ENCODE assay signal across 16 cellular contexts in genomic region chr2:85276571-85277121, GRCh38. TPM values are rescaled to one million over a fixed set of nuclear protein-coding genes. Genes with fewer than 3 reads are reported as not detected.
DNase-seq lines count a peak whose midpoint lies in the region; ATAC-seq and TF ChIP-seq lines count a peak whose summit lies in the region.
"Had no signal": no experiment of that assay in that cellular context is flagged by ENCODE, and none has a peak within 500 bp of the region (broad histone marks: within the 10 kb centered on the region; RNA-seq: fewer than 3 reads in every experiment).

No MANE protein-coding gene starts in this region.

- no peaks in the 10 kb centered on the region for H3K36me3 ChIP-seq in RWPE2 (ENCODE audit: low read depth)
- no peaks in the 10 kb centered on the region for H3K36me3 ChIP-seq in thyroid gland
- H3K36me3 ChIP-seq: BLaER1 treated with 17β-estradiol and CSF1 and Interleukin-3, amounts not matched to agents 10 nM and 100 nM had no signal

- intact Hi-C loops in Right ventricle myocardium inferior (cut with DNase I), result loop anchor here (5.0 kb wide), 1 partner anchor 34 kb away; no protein-coding TSS in a partner anchor
- intact Hi-C loops in thyroid gland (cut with DNase I), result no loop called here

- H3K27ac Mint-ChIP-seq in neural crest cell (ENCODE audit: unreplicated experiment), result peak overlapping the region; percentile 58
- no peak overlapping the region for H3K27ac Mint-ChIP-seq in activated naive CD4-positive, alpha-beta T cell treated with anti-CD3 and anti-CD28 coated beads, Interleukin-2, amount 50 U/mL, for 72 hours
- H3K27ac Mint-ChIP-seq in activated T-cell treated with anti-CD3 and anti-CD28 coated beads, Interleukin-2, amount 50 U/mL, for 24 hours, result no peak overlapping the region
- H3K27ac Mint-ChIP-seq: activated naive CD8-positive, alpha-beta T cell treated with anti-CD3 and anti-CD28 coated beads for 36 hours; naive thymus-derived CD4-positive, alpha-beta T cell had no signal

- no peaks in the 10 kb centered on the region for H3K27me3 Mint-ChIP-seq in neural crest cell (ENCODE audit: low read depth)
- H3K27me3 Mint-ChIP-seq in activated T-cell treated with anti-CD3 and anti-CD28 coated beads, Interleukin-2, amount 50 U/mL, for 24 hours, result peaks cover 3% of the 10 kb centered on the region
- H3K27me3 Mint-ChIP-seq: activated naive CD8-positive, alpha-beta T cell treated with anti-CD3 and anti-CD28 coated beads for 36 hours had no signal

- no peak for TF ChIP-seq POLR2A in thyroid gland (IDR thresholded peaks at IDR 0.05)

- no peak overlapping the region for H3K4me3 Mint-ChIP-seq in neural crest cell
- H3K4me3 Mint-ChIP-seq in activated T-cell treated with anti-CD3 and anti-CD28 coated beads, Interleukin-2, amount 50 U/mL, for 24 hours, result no peak overlapping the region
- H3K4me3 Mint-ChIP-seq: activated naive CD8-positive, alpha-beta T cell treated with anti-CD3 and anti-CD28 coated beads for 36 hours; naive thymus-derived CD4-positive, alpha-beta T cell had no signal

- ATAC-seq in RWPE2 (ENCODE audit: low read depth), result no peak
- ATAC-seq in Right ventricle myocardium inferior, result peak; percentile 38
- ATAC-seq in activated naive CD4-positive, alpha-beta T cell treated with anti-CD3 and anti-CD28 coated beads, Interleukin-2, amount 50 U/mL, for 72 hours, result no peak
- ATAC-seq in GM18907 (IDR thresholded peaks at IDR 0.05; ENCODE audit: unreplicated experiment), result no peak
- ATAC-seq: naive thymus-derived CD4-positive, alpha-beta T cell had no signal

- TF ChIP-seq CTCF in RWPE2 (IDR thresholded peaks at IDR 0.05; ENCODE audit: poor library complexity, severe bottlenecking), result no peak
- TF ChIP-seq CTCF in neural crest cell (conservative IDR thresholded peaks at IDR 0.05), result no peak
- no peak for TF ChIP-seq CTCF in thyroid gland (IDR thresholded peaks at IDR 0.05)

- H3K27me3 ChIP-seq in RWPE2 (ENCODE audit: insufficient read depth, poor library complexity, severe bottlenecking), result no peaks in the 10 kb centered on the region
- H3K27me3 ChIP-seq in thyroid gland, result no peaks in the 10 kb centered on the region
- H3K27me3 ChIP-seq: BLaER1 treated with 17β-estradiol and CSF1 and Interleukin-3, amounts not matched to agents 10 nM and 100 nM had no signal

- no peak for DNase-seq in RWPE2 (ENCODE audit: low spot score)
- DNase-seq in Right ventricle myocardium inferior (ENCODE audit: missing footprints), result no peak
- DNase-seq in neural crest cell (ENCODE audit: low read depth, low spot score), result no peak
- no peak for DNase-seq in thyroid gland
- no peak for DNase-seq in activated naive CD4-positive, alpha-beta T cell treated with anti-CD3 and anti-CD28 coated beads, Interleukin-2, amount 50 U/mL, for 72 hours (ENCODE audit: low spot score in 2 of 2)
- DNase-seq in SW480 (ENCODE audit: low spot score), result no peak
- no peak for DNase-seq in activated T-cell treated with anti-CD3 and anti-CD28 coated beads, Interleukin-2, amount 50 U/mL, for 24 hours
- DNase-seq: activated naive CD8-positive, alpha-beta T cell treated with anti-CD3 and anti-CD28 coated beads for 36 hours; KG1; naive thymus-derived CD4-positive, alpha-beta T cell; NCI-H1694; NCI-H69; SHP77; stimulated activated CD4-positive, alpha-beta T cell treated with anti-CD3 and anti-CD28 coated beads, Interleukin-12 subunit alpha, Interleukin-12 subunit beta, amount 100 ng/mL, for 4 hours had no signal

- H3K27ac ChIP-seq in RWPE2 (ENCODE audit: poor library complexity, severe bottlenecking) (peak overlapping the region; percentile 85), thyroid gland (peak overlapping the region in 2 of 3 donors; percentile 1 to 27)
- H3K27ac ChIP-seq: BLaER1 treated with 17β-estradiol and CSF1 and Interleukin-3, amounts not matched to agents 10 nM and 100 nM had no signal

- H3K4me3 ChIP-seq in RWPE2 (ENCODE audit: severe bottlenecking), result no peak overlapping the region
- no peak overlapping the region for H3K4me3 ChIP-seq in thyroid gland (replicated peaks in 1 of 3)
- H3K4me3 ChIP-seq: BLaER1 treated with 17β-estradiol and CSF1 and Interleukin-3, amounts not matched to agents 10 nM and 100 nM had no signal

- 64 to 78% methylated on average over 14 of the region's 14 CpGs for WGBS in thyroid gland, 2 donors

- H3K9me3 ChIP-seq in RWPE2 (ENCODE audit: severe bottlenecking), result no peaks in the 10 kb centered on the region
- H3K9me3 ChIP-seq in thyroid gland, result no peaks in the 10 kb centered on the region
- H3K9me3 ChIP-seq: BLaER1 treated with 17β-estradiol and CSF1 and Interleukin-3, amounts not matched to agents 10 nM and 100 nM had no signal

- peaks cover 28% of the 10 kb centered on the region for H3K4me1 Mint-ChIP-seq in neural crest cell
- H3K4me1 Mint-ChIP-seq in activated T-cell treated with anti-CD3 and anti-CD28 coated beads, Interleukin-2, amount 50 U/mL, for 24 hours (ENCODE audit: low read depth), result no peaks in the 10 kb centered on the region
- H3K4me1 Mint-ChIP-seq: activated naive CD8-positive, alpha-beta T cell treated with anti-CD3 and anti-CD28 coated beads for 36 hours; naive thymus-derived CD4-positive, alpha-beta T cell had no signal

- no peaks in the 10 kb centered on the region for H3K36me3 Mint-ChIP-seq in neural crest cell (ENCODE audit: low read depth)
- H3K36me3 Mint-ChIP-seq in activated naive CD4-positive, alpha-beta T cell treated with anti-CD3 and anti-CD28 coated beads, Interleukin-2, amount 50 U/mL, for 72 hours, result no peaks in the 10 kb centered on the region
- no peaks in the 10 kb centered on the region for H3K36me3 Mint-ChIP-seq in activated T-cell treated with anti-CD3 and anti-CD28 coated beads, Interleukin-2, amount 50 U/mL, for 24 hours (ENCODE audit: low read depth)
- H3K36me3 Mint-ChIP-seq: activated naive CD8-positive, alpha-beta T cell treated with anti-CD3 and anti-CD28 coated beads for 36 hours; naive thymus-derived CD4-positive, alpha-beta T cell had no signal

- peaks cover 52% of the 10 kb centered on the region for H3K4me1 ChIP-seq in RWPE2 (ENCODE audit: insufficient read depth, poor library complexity, severe bottlenecking)
- peaks cover 32 to 47% of the 10 kb centered on the region in 2 donors for H3K4me1 ChIP-seq in thyroid gland
- H3K4me1 ChIP-seq: BLaER1 treated with 17β-estradiol and CSF1 and Interleukin-3, amounts not matched to agents 10 nM and 100 nM had no signal

- H3K9me3 Mint-ChIP-seq in neural crest cell, result no peaks in the 10 kb centered on the region
- no peaks in the 10 kb centered on the region for H3K9me3 Mint-ChIP-seq in activated naive CD4-positive, alpha-beta T cell treated with anti-CD3 and anti-CD28 coated beads, Interleukin-2, amount 50 U/mL, for 72 hours
- no peaks in the 10 kb centered on the region for H3K9me3 Mint-ChIP-seq in activated T-cell treated with anti-CD3 and anti-CD28 coated beads, Interleukin-2, amount 50 U/mL, for 24 hours
- H3K9me3 Mint-ChIP-seq: activated naive CD8-positive, alpha-beta T cell treated with anti-CD3 and anti-CD28 coated beads for 36 hours; naive thymus-derived CD4-positive, alpha-beta T cell had no signal

RNA-seq across cellular contexts. Expression of gene TGOLN2, which starts 51.1 kb away (rescaled TPM):
- total RNA-seq in Right ventricle myocardium inferior, result 65.6 TPM
- 52.6 and 54.8 TPM in 2 replicates for total RNA-seq in neural crest cell
- 100 to 1,000 TPM; 146 to 207 (median 162) TPM for total RNA-seq in thyroid gland
- total RNA-seq in activated naive CD4-positive, alpha-beta T cell treated with anti-CD3 and anti-CD28 coated beads, Interleukin-2, amount 50 U/mL, for 72 hours, result 100 to 1,000 TPM in 1 of 2 donors, 10 to 100 TPM in 1; 92.2 to 112 TPM
